19 cellular contexts compared by ENCODE assay signal in the genomic region with DNA sequence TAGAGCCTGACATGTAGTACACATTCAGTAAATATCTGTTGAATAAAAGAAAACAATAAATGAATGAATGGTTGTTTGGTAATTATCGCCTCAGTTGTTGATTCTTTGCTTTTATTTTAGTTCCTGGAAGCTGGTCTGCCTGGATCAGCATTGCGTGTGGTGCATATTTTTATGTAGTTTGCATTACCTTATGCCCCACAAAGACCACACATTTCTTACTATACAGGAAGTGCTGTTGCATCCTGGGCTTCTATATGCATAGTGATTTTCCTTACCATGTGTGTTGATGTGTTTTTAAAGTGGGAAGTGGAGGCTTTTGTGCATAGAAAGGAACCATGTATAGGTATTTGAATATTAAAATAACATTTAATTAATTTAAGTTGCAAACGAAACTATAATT.
"Had no signal": no experiment of that assay in that cellular context is flagged by ENCODE, and none has a peak within 500 bp of the region (broad histone marks: within the 10 kb centered on the region; RNA-seq: fewer than 3 reads in every experiment).

No MANE protein-coding gene starts in this region.

- ATAC-seq: foreskin keratinocyte, heart left ventricle, left colon, T-helper 17 cell had no signal

- DNase-seq: activated CD4-positive, alpha-beta memory T cell treated with anti-CD3 and anti-CD28 coated beads, Interleukin-2, amount 10 ng/mL, durations not matched to agents 7 days and 5 days; activated CD4-positive, alpha-beta T cell treated with anti-CD3 and anti-CD28 coated beads, Interleukin-2, amount 10 ng/mL, durations not matched to agents 24 days and 14 days; activated CD4-positive, CD25-positive, alpha-beta regulatory T cell treated with anti-CD3 and anti-CD28 coated beads, Interleukin-2, amount 50 U/mL, for 72 hours; activated effector memory CD4-positive, alpha-beta T cell treated with Interleukin-2 at 50 U/mL for 16 hours; activated naive CD4-positive, alpha-beta T cell treated with Interleukin-2 at 50 U/mL for 16 hours; amygdala; caudate nucleus; foreskin keratinocyte; heart left ventricle; hypothalamus; immature natural killer cell; kidney; left colon; spleen; stimulated activated naive CD4-positive, alpha-beta T cell treated with Interleukin-2 at 50 U/mL for 16 hours; T-helper 17 cell; T1000; trophoblast cell had no signal

- H3K27me3 Mint-ChIP-seq: naive thymus-derived CD8-positive, alpha-beta T cell; T-helper 17 cell had no signal

- H3K9me3 Mint-ChIP-seq: activated CD4-positive, alpha-beta memory T cell treated with anti-CD3 and anti-CD28 coated beads, Interleukin-2, amount 10 ng/mL, durations not matched to agents 7 days and 5 days; immature natural killer cell had no signal

- H3K27ac Mint-ChIP-seq: activated CD4-positive, alpha-beta memory T cell treated with anti-CD3 and anti-CD28 coated beads, Interleukin-2, amount 10 ng/mL, durations not matched to agents 7 days and 5 days; activated CD4-positive, alpha-beta T cell treated with anti-CD3 and anti-CD28 coated beads, Interleukin-2, amount 10 ng/mL, durations not matched to agents 24 days and 14 days; immature natural killer cell; T-helper 17 cell had no signal

- H3K4me3 Mint-ChIP-seq: activated CD4-positive, alpha-beta memory T cell treated with anti-CD3 and anti-CD28 coated beads, Interleukin-2, amount 10 ng/mL, durations not matched to agents 7 days and 5 days; activated CD4-positive, alpha-beta T cell treated with anti-CD3 and anti-CD28 coated beads, Interleukin-2, amount 10 ng/mL, durations not matched to agents 24 days and 14 days; immature natural killer cell; T-helper 17 cell had no signal
